ENCODE assay signal across 33 cellular contexts in genomic region chr10:89611282-89611681, GRCh38.
"Had no signal": no experiment of that assay in that cellular context is flagged by ENCODE, and none has a peak within 500 bp of the region (broad histone marks: within the 10 kb centered on the region; RNA-seq: fewer than 3 reads in every experiment).

No MANE protein-coding gene starts in this region.

- H3K9me3 ChIP-seq: adrenal gland, ascending aorta, body of pancreas, breast epithelium had no signal

- ATAC-seq: activated naive CD4-positive, alpha-beta T cell treated with anti-CD3 and anti-CD28 coated beads, Interleukin-2, amount 50 U/mL, for 72 hours; activated naive CD8-positive, alpha-beta T cell treated with anti-CD3 and anti-CD28 coated beads, Interleukin-2, amount 50 U/mL, for 24 hours; activated T-cell treated with anti-CD3 and anti-CD28 coated beads, Interleukin-2, amount 50 U/mL, for 4 hours; activated T-cell treated with anti-CD3 and anti-CD28 coated beads, Interleukin-2, amount 50 U/mL, for 72 hours; activated T-helper 17 cell treated with anti-CD3 and anti-CD28 coated beads, Interleukin-2, amount 50 U/mL, for 72 hours; body of pancreas had no signal

- DNase-seq: activated effector memory CD4-positive, alpha-beta T cell treated with anti-CD3 and anti-CD28 coated beads, Interleukin-2, amount 50 U/mL, for 16 hours; activated effector memory CD4-positive, alpha-beta T cell treated with Interleukin-2 at 50 U/mL for 16 hours; activated gamma-delta T cell; activated gamma-delta T cell treated with Interleukin-2 at 50 U/mL for 16 hours; activated naive CD4-positive, alpha-beta T cell; activated naive CD4-positive, alpha-beta T cell treated with anti-CD3 and anti-CD28 coated beads for 36 hours; activated naive CD4-positive, alpha-beta T cell treated with anti-CD3 and anti-CD28 coated beads, Interleukin-2, amount 10 ng/mL, durations not matched to agents 7 days and 5 days; activated naive CD4-positive, alpha-beta T cell treated with anti-CD3 and anti-CD28 coated beads, Interleukin-2, amount 50 U/mL, for 16 hours; activated naive CD4-positive, alpha-beta T cell treated with Interleukin-2 at 50 U/mL for 16 hours; activated naive CD8-positive, alpha-beta T cell treated with anti-CD3 and anti-CD28 coated beads for 36 hours; activated naive CD8-positive, alpha-beta T cell treated with anti-CD3 and anti-CD28 coated beads, Interleukin-2, amount 10 ng/mL, durations not matched to agents 7 days and 5 days; activated naive CD8-positive, alpha-beta T cell treated with anti-CD3 and anti-CD28 coated beads, Interleukin-2, amount 50 U/mL, for 24 hours; activated T-cell treated with anti-CD3 and anti-CD28 coated beads, Interleukin-2, amount 50 U/mL, for 1 hour; activated T-cell treated with anti-CD3 and anti-CD28 coated beads, Interleukin-2, amount 50 U/mL, for 24 hours; activated T-cell treated with anti-CD3 and anti-CD28 coated beads, Interleukin-2, amount 50 U/mL, for 4 hours; activated T-cell treated with anti-CD3 and anti-CD28 coated beads, Interleukin-2, amount 50 U/mL, for 48 hours; activated T-cell treated with anti-CD3 and anti-CD28 coated beads, Interleukin-2, amount 50 U/mL, for 72 hours; adrenal gland; amniotic stem cell; amygdala; anterior cingulate cortex; aorta; body of pancreas; brain microvascular endothelial cell; caudate nucleus; central memory CD4-positive, alpha-beta T cell; cerebellar nuclear complex had no signal

- FAIRE-seq: astrocyte had no signal

- H3K27ac ChIP-seq: adrenal gland, ascending aorta, body of pancreas, brain microvascular endothelial cell, breast epithelium had no signal

- H3K4me3 ChIP-seq: adrenal gland, ascending aorta, body of pancreas, breast epithelium, cardiac muscle cell had no signal

- H3K27me3 ChIP-seq: adrenal gland, ascending aorta, body of pancreas, brain microvascular endothelial cell, breast epithelium, cardiac muscle cell had no signal

- H3K4me1 ChIP-seq: adrenal gland, ascending aorta, body of pancreas, breast epithelium had no signal

- H3K36me3 ChIP-seq: adrenal gland, ascending aorta, breast epithelium had no signal
